8 cellular contexts compared by ENCODE assay signal in genomic region chr7:108525327-108525984, GRCh38.
DNase-seq lines count a peak whose midpoint lies in the region; ATAC-seq lines count a peak whose summit lies in the region.

No MANE protein-coding gene starts in this region.

- ATAC-seq in GM19372 (IDR thresholded peaks at IDR 0.05; ENCODE audit: low read depth, unreplicated experiment): peak; percentile 40
- peak; percentile 37 for ATAC-seq in HG03342 (IDR thresholded peaks at IDR 0.05; ENCODE audit: unreplicated experiment)

- peak overlapping the region; percentile 77 for H3K4me3 ChIP-seq in skeletal muscle cell (ENCODE audit: low read depth, low read length)

- DNase-seq in DMS53 (lab: John Stamatoyannopoulos, UW) (peak; percentile 79), NCI-H69 (lab: John Stamatoyannopoulos, UW) (peak; percentile 93), amniotic epithelial cell (ENCODE audit: low read depth) (peak; percentile 74), iPS DF 19.7 (ENCODE audit: low read depth, low spot score) (peak; percentile 33), skeletal muscle cell (ENCODE audit: low read depth) (peak; percentile 75)
- no peak for DNase-seq in activated CD8-positive, alpha-beta memory T cell treated with anti-CD3 and anti-CD28 coated beads, Interleukin-2, amount 50 U/mL, for 48 hours
